Comparison of ENCODE assay signal across 8 cellular contexts in the genomic region with DNA sequence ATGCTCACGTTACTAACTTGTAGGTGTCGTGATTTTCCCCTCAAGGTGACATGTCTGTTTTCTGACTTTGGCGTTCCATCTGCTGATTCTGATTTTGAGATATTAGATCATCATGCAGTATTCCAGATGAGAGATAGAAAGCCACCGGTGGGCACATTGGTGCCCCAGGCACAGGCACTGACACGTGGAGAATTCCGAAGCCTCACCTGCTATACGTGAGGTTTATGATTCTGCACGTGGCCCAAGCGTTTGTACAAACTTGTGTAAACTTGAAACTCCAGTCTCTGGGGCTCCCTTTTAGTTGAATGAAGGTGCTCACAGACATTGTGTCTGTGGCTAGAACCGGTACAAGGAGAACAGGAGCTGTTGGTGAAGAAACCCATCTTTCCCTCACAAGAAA.
"Had no signal": no experiment of that assay in that cellular context is flagged by ENCODE, and none has a peak within 500 bp of the region (broad histone marks: within the 10 kb centered on the region; RNA-seq: fewer than 3 reads in every experiment).

No MANE protein-coding gene starts in this region.

- DNase-seq: GDM1, GF-D8 had no signal

- ATAC-seq: GM12878 had no signal

- FAIRE-seq: G401.6, GM12878, GM12891, GM12892, GM18507, GM19239 had no signal

- H3K4me3 ChIP-seq: GM12878 had no signal
